Comparison of ENCODE assay signal across 8 cellular contexts in genomic region chr6:108566406-108566805, GRCh38. TPM values are rescaled to one million over a fixed set of nuclear protein-coding genes. Genes with fewer than 3 reads are reported as not detected.
DNase-seq lines count a peak whose midpoint lies in the region; ATAC-seq and TF ChIP-seq lines count a peak whose summit lies in the region.

No MANE protein-coding gene starts in this region.

- H3K27ac ChIP-seq in Karpas-422 (ENCODE audit: low read length) (peak overlapping the region; percentile 94), liver (ENCODE audit: low read depth in 1 of 2, low read length in 2 of 2) (peak overlapping the region; percentile 82 to 84), stomach (peak overlapping the region in 4 of 5 donors; percentile 99 to 100 (median 100))

- intact Hi-C loops in stomach (cut with DNase I; ENCODE audit: low total_unique reads): no loop called here

- ATAC-seq in activated T-helper 17 cell treated with anti-CD3 and anti-CD28 coated beads, Interleukin-2, amount 50 U/mL, for 72 hours (replicated peaks): no peak
- ATAC-seq in HG02798 (IDR thresholded peaks at IDR 0.05; ENCODE audit: poor library complexity, unreplicated experiment) (no peak), HG03108 (IDR thresholded peaks at IDR 0.05; ENCODE audit: unreplicated experiment) (no peak), GM18867 (IDR thresholded peaks at IDR 0.05; ENCODE audit: unreplicated experiment) (no peak)

- TF ChIP-seq CTCF in liver (IDR thresholded peaks at IDR 0.05; ENCODE audit: low read depth, low read length, missing input control): no peak
- TF ChIP-seq CTCF in stomach (IDR thresholded peaks at IDR 0.05): no peak

- TF ChIP-seq EP300 in stomach (IDR thresholded peaks at IDR 0.05): no peak

- H3K4me3 ChIP-seq in Karpas-422 (ENCODE audit: low read length) (peak overlapping the region; percentile 55), liver (ENCODE audit: low read depth in 1 of 3, low read length in 3 of 3) (no peak overlapping the region), stomach (peak overlapping the region in 2 of 4 donors; percentile 6 to 89)

- no peak for DNase-seq in Karpas-422
- DNase-seq in stomach: no peak
- DNase-seq in activated CD4-positive, alpha-beta T cell treated with anti-CD3 and anti-CD28 coated beads, Interleukin-2, amount 50 U/mL, for 4 hours: no peak

- no peak overlapping the region for H2AFZ ChIP-seq in Karpas-422 (ENCODE audit: low read length)

- H3K79me2 ChIP-seq in Karpas-422 (ENCODE audit: low read length): no peaks in the 10 kb centered on the region

- no peaks in the 10 kb centered on the region for H3K9me2 ChIP-seq in Karpas-422 (replicated peaks; ENCODE audit: insufficient read depth, low read length)

- H3K27me3 Mint-ChIP-seq in activated T-helper 17 cell treated with anti-CD3 and anti-CD28 coated beads, Interleukin-2, amount 50 U/mL, for 72 hours: no peaks in the 10 kb centered on the region

- H3K9ac ChIP-seq in Karpas-422 (ENCODE audit: low read length) (no peak overlapping the region), liver (ENCODE audit: low read depth in 1 of 2, low read length in 2 of 2) (peak overlapping the region; percentile 13 to 60)

- H3K36me3 Mint-ChIP-seq in activated T-helper 17 cell treated with anti-CD3 and anti-CD28 coated beads, Interleukin-2, amount 50 U/mL, for 72 hours (ENCODE audit: low read depth): peaks cover 89% of the 10 kb centered on the region

- H3K27me3 ChIP-seq in Karpas-422 (ENCODE audit: low read length): no peaks in the 10 kb centered on the region
- no peaks in the 10 kb centered on the region for H3K27me3 ChIP-seq in liver (ENCODE audit: control insufficient read depth in 4 of 4, insufficient read depth in 4 of 4, low read length in 3 of 4)
- H3K27me3 ChIP-seq in stomach: no peaks in the 10 kb centered on the region

- no peak for TF ChIP-seq RAD21 in liver (IDR thresholded peaks at IDR 0.05)

- H3K4me2 ChIP-seq in Karpas-422 (ENCODE audit: low read depth, low read length, poor library complexity, severe bottlenecking): peak overlapping the region; percentile 82

- no peak for TF ChIP-seq POLR2A in stomach (IDR thresholded peaks at IDR 0.05)

- H3K4me1 ChIP-seq in Karpas-422 (ENCODE audit: low read length) (peaks cover 56% of the 10 kb centered on the region), liver (ENCODE audit: control insufficient read depth in 4 of 4, insufficient read depth in 4 of 4, low read length in 3 of 4) (peaks cover 6 to 51% (median 44%) of the 10 kb centered on the region in 4 donors), stomach (peaks cover 38 to 89% (median 74%) of the 10 kb centered on the region in 4 donors)

- peaks cover 39% of the 10 kb centered on the region for H4K20me1 ChIP-seq in Karpas-422 (ENCODE audit: insufficient read depth, low read depth, low read length)

- peaks cover 60% of the 10 kb centered on the region for H3K4me1 Mint-ChIP-seq in activated T-helper 17 cell treated with anti-CD3 and anti-CD28 coated beads, Interleukin-2, amount 50 U/mL, for 72 hours

- H3K4me3 Mint-ChIP-seq in activated T-helper 17 cell treated with anti-CD3 and anti-CD28 coated beads, Interleukin-2, amount 50 U/mL, for 72 hours: peak overlapping the region; percentile 67

- no peaks in the 10 kb centered on the region for H3K36me3 ChIP-seq in Karpas-422 (ENCODE audit: insufficient read depth, low read length)
- peaks cover 0 to 22% (median 15%) of the 10 kb centered on the region in 4 donors for H3K36me3 ChIP-seq in liver (ENCODE audit: control insufficient read depth in 4 of 4, insufficient read depth in 3 of 4, low read depth in 1 of 4, low read length in 3 of 4)
- peaks cover 27 to 56% (median 48%) of the 10 kb centered on the region in 4 donors for H3K36me3 ChIP-seq in stomach

- peak overlapping the region; percentile 79 for H3K27ac Mint-ChIP-seq in activated T-helper 17 cell treated with anti-CD3 and anti-CD28 coated beads, Interleukin-2, amount 50 U/mL, for 72 hours

- H3K9me3 ChIP-seq in Karpas-422 (ENCODE audit: low read length): no peaks in the 10 kb centered on the region
- H3K9me3 ChIP-seq in liver (ENCODE audit: control insufficient read depth in 4 of 4, low read length in 3 of 4): no peaks in the 10 kb centered on the region
- no peaks in the 10 kb centered on the region for H3K9me3 ChIP-seq in stomach

- no peaks in the 10 kb centered on the region for H3K9me3 Mint-ChIP-seq in activated T-helper 17 cell treated with anti-CD3 and anti-CD28 coated beads, Interleukin-2, amount 50 U/mL, for 72 hours

TF ChIP-seq in liver, 16 proteins besides CTCF, POLR2A, EP300 and RAD21:
- TF ChIP-seq ATF3 (IDR thresholded peaks at IDR 0.05): no peak
- no peak for TF ChIP-seq YY1 (IDR thresholded peaks at IDR 0.05)
- no peak for TF ChIP-seq EGR1 (IDR thresholded peaks at IDR 0.05; ENCODE audit: low read depth in 2 of 2)
- TF ChIP-seq GABPA (IDR thresholded peaks at IDR 0.05 in 1 of 2, conservative IDR thresholded peaks at IDR 0.05 in 1 of 2): no peak
- TF ChIP-seq HNF4A (conservative IDR thresholded peaks at IDR 0.05): no peak
- no peak for TF ChIP-seq JUND (IDR thresholded peaks at IDR 0.05)
- TF ChIP-seq HNF4G (IDR thresholded peaks at IDR 0.05): no peak
- TF ChIP-seq REST (IDR thresholded peaks at IDR 0.05): no peak
- no peak for TF ChIP-seq ZBTB33 (IDR thresholded peaks at IDR 0.05)
- no peak for TF ChIP-seq FOXA2 (IDR thresholded peaks at IDR 0.05)
- TF ChIP-seq TAF1 (conservative IDR thresholded peaks at IDR 0.05): no peak

RNA-seq across cellular contexts. Expression of gene FOXO3, which starts 5.7 kb away (rescaled TPM):
- 5.5 and 10.5 TPM in 2 replicates for total RNA-seq in Karpas-422 (2014; rRNA removed; shearing (Covaris generic); ENCODE audit: low replicate concordance)
- total RNA-seq in activated T-helper 17 cell treated with anti-CD3 and anti-CD28 coated beads, Interleukin-2, amount 50 U/mL, for 72 hours: 10 to 100 TPM; 10.4 to 21.3 TPM
- 10 to 100 TPM; 21.7 to 72.2 TPM for total RNA-seq in liver
- 10 to 100 TPM in 1 of 2 donors, 1 to 10 TPM in 1; 6.0 to 12.8 TPM for polyA plus RNA-seq in liver
- total RNA-seq in stomach: 10 to 100 TPM; 33.3 to 89.8 (median 78.6) TPM
- polyA plus RNA-seq in stomach: 10 to 100 TPM; 13.0 to 21.2 (median 14.4) TPM
